Comparison of ENCODE assay signal across 1 cellular context in the genomic region with DNA sequence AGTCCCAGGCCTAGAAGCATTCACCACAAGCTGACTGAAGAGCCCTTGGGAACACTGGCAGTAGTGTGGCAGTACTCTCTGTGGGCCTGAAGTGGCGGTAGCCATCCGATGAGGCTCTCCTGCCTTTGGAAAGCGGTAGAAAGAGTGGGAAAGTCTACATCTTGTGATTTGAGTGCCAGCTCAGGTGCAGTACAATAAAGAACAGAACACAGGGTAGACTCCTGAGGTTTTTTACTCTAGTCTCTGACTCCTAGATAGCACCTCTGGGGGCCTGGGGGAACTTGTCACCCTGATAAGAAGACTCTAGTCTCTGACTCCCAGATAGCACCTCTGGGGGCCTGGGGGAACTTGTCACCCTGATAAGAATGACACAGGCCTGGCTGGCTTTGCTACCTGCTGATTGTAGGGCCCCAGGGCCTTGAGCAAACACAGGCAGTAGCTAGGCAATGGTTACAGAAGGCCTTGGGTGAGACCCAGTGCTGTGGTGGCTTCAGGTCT.
TF ChIP-seq lines count a peak whose summit lies in the region.

No MANE protein-coding gene starts in this region.

TF ChIP-seq in K562, 482 proteins besides CTCF, POLR2A, EP300 and RAD21 (continued from another document and continues in another):
- TF ChIP-seq, protein P1, sequence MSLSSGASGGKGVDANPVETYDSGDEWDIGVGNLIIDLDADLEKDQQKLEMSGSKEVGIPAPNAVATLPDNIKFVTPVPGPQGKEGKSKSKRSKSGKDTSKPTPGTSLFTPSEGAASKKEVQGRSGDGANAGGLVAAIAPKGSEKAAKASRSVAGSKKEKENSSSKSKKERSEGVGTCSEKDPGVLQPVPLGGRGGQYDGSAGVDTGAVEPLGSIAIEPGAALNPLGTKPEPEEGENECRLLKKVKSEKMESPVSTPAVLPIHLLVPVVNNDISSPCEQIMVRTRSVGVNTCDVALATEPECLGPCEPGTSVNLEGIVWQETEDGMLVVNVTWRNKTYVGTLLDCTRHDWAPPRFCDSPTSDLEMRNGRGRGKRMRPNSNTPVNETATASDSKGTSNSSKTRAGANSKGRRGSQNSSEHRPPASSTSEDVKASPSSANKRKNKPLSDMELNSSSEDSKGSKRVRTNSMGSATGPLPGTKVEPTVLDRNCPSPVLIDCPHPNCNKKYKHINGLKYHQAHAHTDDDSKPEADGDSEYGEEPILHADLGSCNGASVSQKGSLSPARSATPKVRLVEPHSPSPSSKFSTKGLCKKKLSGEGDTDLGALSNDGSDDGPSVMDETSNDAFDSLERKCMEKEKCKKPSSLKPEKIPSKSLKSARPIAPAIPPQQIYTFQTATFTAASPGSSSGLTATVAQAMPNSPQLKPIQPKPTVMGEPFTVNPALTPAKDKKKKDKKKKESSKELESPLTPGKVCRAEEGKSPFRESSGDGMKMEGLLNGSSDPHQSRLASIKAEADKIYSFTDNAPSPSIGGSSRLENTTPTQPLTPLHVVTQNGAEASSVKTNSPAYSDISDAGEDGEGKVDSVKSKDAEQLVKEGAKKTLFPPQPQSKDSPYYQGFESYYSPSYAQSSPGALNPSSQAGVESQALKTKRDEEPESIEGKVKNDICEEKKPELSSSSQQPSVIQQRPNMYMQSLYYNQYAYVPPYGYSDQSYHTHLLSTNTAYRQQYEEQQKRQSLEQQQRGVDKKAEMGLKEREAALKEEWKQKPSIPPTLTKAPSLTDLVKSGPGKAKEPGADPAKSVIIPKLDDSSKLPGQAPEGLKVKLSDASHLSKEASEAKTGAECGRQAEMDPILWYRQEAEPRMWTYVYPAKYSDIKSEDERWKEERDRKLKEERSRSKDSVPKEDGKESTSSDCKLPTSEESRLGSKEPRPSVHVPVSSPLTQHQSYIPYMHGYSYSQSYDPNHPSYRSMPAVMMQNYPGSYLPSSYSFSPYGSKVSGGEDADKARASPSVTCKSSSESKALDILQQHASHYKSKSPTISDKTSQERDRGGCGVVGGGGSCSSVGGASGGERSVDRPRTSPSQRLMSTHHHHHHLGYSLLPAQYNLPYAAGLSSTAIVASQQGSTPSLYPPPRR (CRISPR knock-in tag; IDR thresholded peaks at IDR 0.05; ENCODE audit: borderline replicate concordance): no peak
- TF ChIP-seq TSC22D4 (tag; IDR thresholded peaks at IDR 0.05): no peak
- no peak for TF ChIP-seq ZBTB1 (CRISPR knock-in tag; IDR thresholded peaks at IDR 0.05; ENCODE audit: borderline replicate concordance, low read depth)
- 0 out of 2 replicates have a peak, but pooled peaks have one; percentile 21 for TF ChIP-seq NFE2 (IDR thresholded peaks at IDR 0.05; ENCODE audit: low read depth)
- TF ChIP-seq COPS2 (conservative IDR thresholded peaks at IDR 0.05): no peak
- TF ChIP-seq ZNF766 (CRISPR knock-in tag; conservative IDR thresholded peaks at IDR 0.05): peak; percentile 86
- TF ChIP-seq, protein P2, sequence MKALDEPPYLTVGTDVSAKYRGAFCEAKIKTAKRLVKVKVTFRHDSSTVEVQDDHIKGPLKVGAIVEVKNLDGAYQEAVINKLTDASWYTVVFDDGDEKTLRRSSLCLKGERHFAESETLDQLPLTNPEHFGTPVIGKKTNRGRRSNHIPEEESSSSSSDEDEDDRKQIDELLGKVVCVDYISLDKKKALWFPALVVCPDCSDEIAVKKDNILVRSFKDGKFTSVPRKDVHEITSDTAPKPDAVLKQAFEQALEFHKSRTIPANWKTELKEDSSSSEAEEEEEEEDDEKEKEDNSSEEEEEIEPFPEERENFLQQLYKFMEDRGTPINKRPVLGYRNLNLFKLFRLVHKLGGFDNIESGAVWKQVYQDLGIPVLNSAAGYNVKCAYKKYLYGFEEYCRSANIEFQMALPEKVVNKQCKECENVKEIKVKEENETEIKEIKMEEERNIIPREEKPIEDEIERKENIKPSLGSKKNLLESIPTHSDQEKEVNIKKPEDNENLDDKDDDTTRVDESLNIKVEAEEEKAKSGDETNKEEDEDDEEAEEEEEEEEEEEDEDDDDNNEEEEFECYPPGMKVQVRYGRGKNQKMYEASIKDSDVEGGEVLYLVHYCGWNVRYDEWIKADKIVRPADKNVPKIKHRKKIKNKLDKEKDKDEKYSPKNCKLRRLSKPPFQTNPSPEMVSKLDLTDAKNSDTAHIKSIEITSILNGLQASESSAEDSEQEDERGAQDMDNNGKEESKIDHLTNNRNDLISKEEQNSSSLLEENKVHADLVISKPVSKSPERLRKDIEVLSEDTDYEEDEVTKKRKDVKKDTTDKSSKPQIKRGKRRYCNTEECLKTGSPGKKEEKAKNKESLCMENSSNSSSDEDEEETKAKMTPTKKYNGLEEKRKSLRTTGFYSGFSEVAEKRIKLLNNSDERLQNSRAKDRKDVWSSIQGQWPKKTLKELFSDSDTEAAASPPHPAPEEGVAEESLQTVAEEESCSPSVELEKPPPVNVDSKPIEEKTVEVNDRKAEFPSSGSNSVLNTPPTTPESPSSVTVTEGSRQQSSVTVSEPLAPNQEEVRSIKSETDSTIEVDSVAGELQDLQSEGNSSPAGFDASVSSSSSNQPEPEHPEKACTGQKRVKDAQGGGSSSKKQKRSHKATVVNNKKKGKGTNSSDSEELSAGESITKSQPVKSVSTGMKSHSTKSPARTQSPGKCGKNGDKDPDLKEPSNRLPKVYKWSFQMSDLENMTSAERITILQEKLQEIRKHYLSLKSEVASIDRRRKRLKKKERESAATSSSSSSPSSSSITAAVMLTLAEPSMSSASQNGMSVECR (CRISPR knock-in tag; IDR thresholded peaks at IDR 0.05): no peak
- TF ChIP-seq TAL1 (IDR thresholded peaks at IDR 0.05): peak; percentile 98
- TF ChIP-seq NFRKB (IDR thresholded peaks at IDR 0.05; ENCODE audit: low read depth): no peak
- TF ChIP-seq, protein P3, sequence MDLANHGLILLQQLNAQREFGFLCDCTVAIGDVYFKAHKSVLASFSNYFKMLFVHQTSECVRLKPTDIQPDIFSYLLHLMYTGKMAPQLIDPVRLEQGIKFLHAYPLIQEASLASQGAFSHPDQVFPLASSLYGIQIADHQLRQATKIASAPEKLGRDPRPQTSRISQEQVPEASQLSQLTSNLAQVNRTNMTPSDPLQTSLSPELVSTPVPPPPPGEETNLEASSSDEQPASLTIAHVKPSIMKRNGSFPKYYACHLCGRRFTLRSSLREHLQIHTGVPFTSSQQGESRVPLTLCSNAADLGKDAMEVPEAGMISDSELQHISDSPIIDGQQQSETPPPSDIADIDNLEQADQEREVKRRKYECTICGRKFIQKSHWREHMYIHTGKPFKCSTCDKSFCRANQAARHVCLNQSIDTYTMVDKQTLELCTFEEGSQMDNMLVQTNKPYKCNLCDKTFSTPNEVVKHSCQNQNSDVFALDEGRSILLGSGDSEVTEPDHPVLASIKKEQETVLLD (IDR thresholded peaks at IDR 0.05): peak; percentile 75
- no peak for TF ChIP-seq BRD4 (IDR thresholded peaks at IDR 0.05)
- TF ChIP-seq, protein P4, sequence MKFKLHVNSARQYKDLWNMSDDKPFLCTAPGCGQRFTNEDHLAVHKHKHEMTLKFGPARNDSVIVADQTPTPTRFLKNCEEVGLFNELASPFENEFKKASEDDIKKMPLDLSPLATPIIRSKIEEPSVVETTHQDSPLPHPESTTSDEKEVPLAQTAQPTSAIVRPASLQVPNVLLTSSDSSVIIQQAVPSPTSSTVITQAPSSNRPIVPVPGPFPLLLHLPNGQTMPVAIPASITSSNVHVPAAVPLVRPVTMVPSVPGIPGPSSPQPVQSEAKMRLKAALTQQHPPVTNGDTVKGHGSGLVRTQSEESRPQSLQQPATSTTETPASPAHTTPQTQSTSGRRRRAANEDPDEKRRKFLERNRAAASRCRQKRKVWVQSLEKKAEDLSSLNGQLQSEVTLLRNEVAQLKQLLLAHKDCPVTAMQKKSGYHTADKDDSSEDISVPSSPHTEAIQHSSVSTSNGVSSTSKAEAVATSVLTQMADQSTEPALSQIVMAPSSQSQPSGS (CRISPR knock-in tag; IDR thresholded peaks at IDR 0.05): no peak
- peak; percentile 99 for TF ChIP-seq CBFA2T2 (conservative IDR thresholded peaks at IDR 0.05)
- TF ChIP-seq, protein P5, sequence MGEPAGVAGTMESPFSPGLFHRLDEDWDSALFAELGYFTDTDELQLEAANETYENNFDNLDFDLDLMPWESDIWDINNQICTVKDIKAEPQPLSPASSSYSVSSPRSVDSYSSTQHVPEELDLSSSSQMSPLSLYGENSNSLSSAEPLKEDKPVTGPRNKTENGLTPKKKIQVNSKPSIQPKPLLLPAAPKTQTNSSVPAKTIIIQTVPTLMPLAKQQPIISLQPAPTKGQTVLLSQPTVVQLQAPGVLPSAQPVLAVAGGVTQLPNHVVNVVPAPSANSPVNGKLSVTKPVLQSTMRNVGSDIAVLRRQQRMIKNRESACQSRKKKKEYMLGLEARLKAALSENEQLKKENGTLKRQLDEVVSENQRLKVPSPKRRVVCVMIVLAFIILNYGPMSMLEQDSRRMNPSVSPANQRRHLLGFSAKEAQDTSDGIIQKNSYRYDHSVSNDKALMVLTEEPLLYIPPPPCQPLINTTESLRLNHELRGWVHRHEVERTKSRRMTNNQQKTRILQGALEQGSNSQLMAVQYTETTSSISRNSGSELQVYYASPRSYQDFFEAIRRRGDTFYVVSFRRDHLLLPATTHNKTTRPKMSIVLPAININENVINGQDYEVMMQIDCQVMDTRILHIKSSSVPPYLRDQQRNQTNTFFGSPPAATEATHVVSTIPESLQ (CRISPR knock-in tag; IDR thresholded peaks at IDR 0.05): peak; percentile 75; the same call in 1 of the 2 replicates
- no peak for TF ChIP-seq FUS (optimal IDR thresholded peaks at IDR 0.05; ENCODE audit: low read depth, low read length)
- TF ChIP-seq, protein P6, sequence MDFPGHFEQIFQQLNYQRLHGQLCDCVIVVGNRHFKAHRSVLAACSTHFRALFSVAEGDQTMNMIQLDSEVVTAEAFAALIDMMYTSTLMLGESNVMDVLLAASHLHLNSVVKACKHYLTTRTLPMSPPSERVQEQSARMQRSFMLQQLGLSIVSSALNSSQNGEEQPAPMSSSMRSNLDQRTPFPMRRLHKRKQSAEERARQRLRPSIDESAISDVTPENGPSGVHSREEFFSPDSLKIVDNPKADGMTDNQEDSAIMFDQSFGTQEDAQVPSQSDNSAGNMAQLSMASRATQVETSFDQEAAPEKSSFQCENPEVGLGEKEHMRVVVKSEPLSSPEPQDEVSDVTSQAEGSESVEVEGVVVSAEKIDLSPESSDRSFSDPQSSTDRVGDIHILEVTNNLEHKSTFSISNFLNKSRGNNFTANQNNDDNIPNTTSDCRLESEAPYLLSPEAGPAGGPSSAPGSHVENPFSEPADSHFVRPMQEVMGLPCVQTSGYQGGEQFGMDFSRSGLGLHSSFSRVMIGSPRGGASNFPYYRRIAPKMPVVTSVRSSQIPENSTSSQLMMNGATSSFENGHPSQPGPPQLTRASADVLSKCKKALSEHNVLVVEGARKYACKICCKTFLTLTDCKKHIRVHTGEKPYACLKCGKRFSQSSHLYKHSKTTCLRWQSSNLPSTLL (IDR thresholded peaks at IDR 0.05): no peak
- no peak for TF ChIP-seq PTTG1 (tag; IDR thresholded peaks at IDR 0.05; ENCODE audit: low read depth)
- no peak for TF ChIP-seq CSDE1 (IDR thresholded peaks at IDR 0.05)
- TF ChIP-seq, protein P7, sequence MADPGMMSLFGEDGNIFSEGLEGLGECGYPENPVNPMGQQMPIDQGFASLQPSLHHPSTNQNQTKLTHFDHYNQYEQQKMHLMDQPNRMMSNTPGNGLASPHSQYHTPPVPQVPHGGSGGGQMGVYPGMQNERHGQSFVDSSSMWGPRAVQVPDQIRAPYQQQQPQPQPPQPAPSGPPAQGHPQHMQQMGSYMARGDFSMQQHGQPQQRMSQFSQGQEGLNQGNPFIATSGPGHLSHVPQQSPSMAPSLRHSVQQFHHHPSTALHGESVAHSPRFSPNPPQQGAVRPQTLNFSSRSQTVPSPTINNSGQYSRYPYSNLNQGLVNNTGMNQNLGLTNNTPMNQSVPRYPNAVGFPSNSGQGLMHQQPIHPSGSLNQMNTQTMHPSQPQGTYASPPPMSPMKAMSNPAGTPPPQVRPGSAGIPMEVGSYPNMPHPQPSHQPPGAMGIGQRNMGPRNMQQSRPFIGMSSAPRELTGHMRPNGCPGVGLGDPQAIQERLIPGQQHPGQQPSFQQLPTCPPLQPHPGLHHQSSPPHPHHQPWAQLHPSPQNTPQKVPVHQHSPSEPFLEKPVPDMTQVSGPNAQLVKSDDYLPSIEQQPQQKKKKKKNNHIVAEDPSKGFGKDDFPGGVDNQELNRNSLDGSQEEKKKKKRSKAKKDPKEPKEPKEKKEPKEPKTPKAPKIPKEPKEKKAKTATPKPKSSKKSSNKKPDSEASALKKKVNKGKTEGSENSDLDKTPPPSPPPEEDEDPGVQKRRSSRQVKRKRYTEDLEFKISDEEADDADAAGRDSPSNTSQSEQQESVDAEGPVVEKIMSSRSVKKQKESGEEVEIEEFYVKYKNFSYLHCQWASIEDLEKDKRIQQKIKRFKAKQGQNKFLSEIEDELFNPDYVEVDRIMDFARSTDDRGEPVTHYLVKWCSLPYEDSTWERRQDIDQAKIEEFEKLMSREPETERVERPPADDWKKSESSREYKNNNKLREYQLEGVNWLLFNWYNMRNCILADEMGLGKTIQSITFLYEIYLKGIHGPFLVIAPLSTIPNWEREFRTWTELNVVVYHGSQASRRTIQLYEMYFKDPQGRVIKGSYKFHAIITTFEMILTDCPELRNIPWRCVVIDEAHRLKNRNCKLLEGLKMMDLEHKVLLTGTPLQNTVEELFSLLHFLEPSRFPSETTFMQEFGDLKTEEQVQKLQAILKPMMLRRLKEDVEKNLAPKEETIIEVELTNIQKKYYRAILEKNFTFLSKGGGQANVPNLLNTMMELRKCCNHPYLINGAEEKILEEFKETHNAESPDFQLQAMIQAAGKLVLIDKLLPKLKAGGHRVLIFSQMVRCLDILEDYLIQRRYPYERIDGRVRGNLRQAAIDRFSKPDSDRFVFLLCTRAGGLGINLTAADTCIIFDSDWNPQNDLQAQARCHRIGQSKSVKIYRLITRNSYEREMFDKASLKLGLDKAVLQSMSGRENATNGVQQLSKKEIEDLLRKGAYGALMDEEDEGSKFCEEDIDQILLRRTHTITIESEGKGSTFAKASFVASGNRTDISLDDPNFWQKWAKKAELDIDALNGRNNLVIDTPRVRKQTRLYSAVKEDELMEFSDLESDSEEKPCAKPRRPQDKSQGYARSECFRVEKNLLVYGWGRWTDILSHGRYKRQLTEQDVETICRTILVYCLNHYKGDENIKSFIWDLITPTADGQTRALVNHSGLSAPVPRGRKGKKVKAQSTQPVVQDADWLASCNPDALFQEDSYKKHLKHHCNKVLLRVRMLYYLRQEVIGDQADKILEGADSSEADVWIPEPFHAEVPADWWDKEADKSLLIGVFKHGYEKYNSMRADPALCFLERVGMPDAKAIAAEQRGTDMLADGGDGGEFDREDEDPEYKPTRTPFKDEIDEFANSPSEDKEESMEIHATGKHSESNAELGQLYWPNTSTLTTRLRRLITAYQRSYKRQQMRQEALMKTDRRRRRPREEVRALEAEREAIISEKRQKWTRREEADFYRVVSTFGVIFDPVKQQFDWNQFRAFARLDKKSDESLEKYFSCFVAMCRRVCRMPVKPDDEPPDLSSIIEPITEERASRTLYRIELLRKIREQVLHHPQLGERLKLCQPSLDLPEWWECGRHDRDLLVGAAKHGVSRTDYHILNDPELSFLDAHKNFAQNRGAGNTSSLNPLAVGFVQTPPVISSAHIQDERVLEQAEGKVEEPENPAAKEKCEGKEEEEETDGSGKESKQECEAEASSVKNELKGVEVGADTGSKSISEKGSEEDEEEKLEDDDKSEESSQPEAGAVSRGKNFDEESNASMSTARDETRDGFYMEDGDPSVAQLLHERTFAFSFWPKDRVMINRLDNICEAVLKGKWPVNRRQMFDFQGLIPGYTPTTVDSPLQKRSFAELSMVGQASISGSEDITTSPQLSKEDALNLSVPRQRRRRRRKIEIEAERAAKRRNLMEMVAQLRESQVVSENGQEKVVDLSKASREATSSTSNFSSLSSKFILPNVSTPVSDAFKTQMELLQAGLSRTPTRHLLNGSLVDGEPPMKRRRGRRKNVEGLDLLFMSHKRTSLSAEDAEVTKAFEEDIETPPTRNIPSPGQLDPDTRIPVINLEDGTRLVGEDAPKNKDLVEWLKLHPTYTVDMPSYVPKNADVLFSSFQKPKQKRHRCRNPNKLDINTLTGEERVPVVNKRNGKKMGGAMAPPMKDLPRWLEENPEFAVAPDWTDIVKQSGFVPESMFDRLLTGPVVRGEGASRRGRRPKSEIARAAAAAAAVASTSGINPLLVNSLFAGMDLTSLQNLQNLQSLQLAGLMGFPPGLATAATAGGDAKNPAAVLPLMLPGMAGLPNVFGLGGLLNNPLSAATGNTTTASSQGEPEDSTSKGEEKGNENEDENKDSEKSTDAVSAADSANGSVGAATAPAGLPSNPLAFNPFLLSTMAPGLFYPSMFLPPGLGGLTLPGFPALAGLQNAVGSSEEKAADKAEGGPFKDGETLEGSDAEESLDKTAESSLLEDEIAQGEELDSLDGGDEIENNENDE (IDR thresholded peaks at IDR 0.05; ENCODE audit: low read depth, low read length): no peak
